ENCODE assay signal across 9 cellular contexts in genomic region chr15:75836953-75837321, GRCh38. TPM values are rescaled to one million over a fixed set of nuclear protein-coding genes. Genes with fewer than 3 reads are reported as not detected.
DNase-seq lines count a peak whose midpoint lies in the region; FAIRE-seq and TF ChIP-seq lines count a peak whose summit lies in the region.
"Had no signal": no experiment of that assay in that cellular context is flagged by ENCODE, and none has a peak within 500 bp of the region (broad histone marks: within the 10 kb centered on the region; RNA-seq: fewer than 3 reads in every experiment).

No MANE protein-coding gene starts in this region.

- WGBS in suprapubic skin, result 97% methylated on average over 2 of the region's 2 CpGs

- no peak for TF ChIP-seq EP300 in suprapubic skin (IDR thresholded peaks at IDR 0.05)

- H3K4me1 ChIP-seq in suprapubic skin, result peaks cover 19% of the 10 kb centered on the region

- DNase-seq in AG10803 (ENCODE audit: low read depth) (peak; percentile 84), GM19239 (ENCODE audit: insufficient read length, low spot score) (peak; percentile 47), HS-5 (ENCODE audit: low read depth) (peak; percentile 36), activated T-helper 1 cell treated with Interleukin-2 at 50 U/mL for 16 hours (ENCODE audit: low read depth) (peak; percentile 16), islet precursor cell (peak; percentile 71), suprapubic skin (ENCODE audit: low spot score in 2 of 2) (no peak), DMS 273 treated with DMSO at 0.1 percent for 48 hours (lab: John Stamatoyannopoulos, UW) (no peak), HuH-7 (ENCODE audit: low spot score) (no peak)

- H3K27ac ChIP-seq in suprapubic skin, result no peak overlapping the region

- no peaks in the 10 kb centered on the region for H3K36me3 ChIP-seq in suprapubic skin
- H3K36me3 ChIP-seq: tibial nerve had no signal

- H3K4me3 ChIP-seq in AG10803 (ENCODE audit: low read length), result no peak overlapping the region
- H3K4me3 ChIP-seq in suprapubic skin, result no peak overlapping the region
- H3K4me3 ChIP-seq: tibial nerve had no signal

- H3K9me3 ChIP-seq in suprapubic skin, result no peaks in the 10 kb centered on the region
- H3K9me3 ChIP-seq: tibial nerve had no signal

- no peaks in the 10 kb centered on the region for H3K27me3 ChIP-seq in suprapubic skin
- H3K27me3 ChIP-seq: tibial nerve had no signal

- peak; percentile 81 for FAIRE-seq in GM19239 (lab: Jason Lieb, UNC)

- TF ChIP-seq CTCF in AG10803 (conservative IDR thresholded peaks at IDR 0.05; ENCODE audit: low read length) (peak; percentile 12), suprapubic skin (IDR thresholded peaks at IDR 0.05) (no peak)

- no peak for TF ChIP-seq POLR2A in suprapubic skin (IDR thresholded peaks at IDR 0.05)

RNA-seq across cellular contexts. Expression of gene UBE2Q2, which starts 6.3 kb away (rescaled TPM):
- total RNA-seq in suprapubic skin, result 10 to 100 TPM; 15.1 to 21.2 (median 19.3) TPM

Comparison
In these comparisons a context has a peak if more than half of its experiments do, and no peak if none do; other contexts are left out.
1. DNase-seq: peak in AG10803 (single experiment), GM19239 (single experiment), HS-5 (single experiment), activated T-helper 1 cell treated with Interleukin-2 at 50 U/mL for 16 hours (single experiment) and islet precursor cell (single experiment); none in suprapubic skin (0 of 2), DMS 273 treated with DMSO at 0.1 percent for 48 hours (single experiment) and HuH-7 (single experiment).